14 cellular contexts compared by ENCODE assay signal in genomic region chr5:14251733-14252132, GRCh38.
DNase-seq lines count a peak whose midpoint lies in the region; ATAC-seq lines count a peak whose summit lies in the region.
"Had no signal": no experiment of that assay in that cellular context is flagged by ENCODE, and none has a peak within 500 bp of the region (broad histone marks: within the 10 kb centered on the region; RNA-seq: fewer than 3 reads in every experiment).

No MANE protein-coding gene starts in this region.

- no peak overlapping the region for H4K12ac ChIP-seq in trophoblast cell (ENCODE audit: low read depth, low read length)

- H2AFZ ChIP-seq in trophoblast cell (ENCODE audit: insufficient read depth, low read length, poor library complexity), result no peak overlapping the region

- no peaks in the 10 kb centered on the region for H3K36me3 ChIP-seq in trophoblast cell (ENCODE audit: control insufficient read depth in 1 of 2, insufficient read depth in 2 of 2, low read length in 2 of 2)
- H3K36me3 ChIP-seq: Peyer's patch had no signal

- no peak overlapping the region for H2BK12ac ChIP-seq in trophoblast cell (ENCODE audit: low read length)

- no peak overlapping the region for H3K14ac ChIP-seq in trophoblast cell (ENCODE audit: low read length)

- H2BK120ac ChIP-seq in trophoblast cell (ENCODE audit: insufficient read depth, low read length, poor library complexity), result no peak overlapping the region

- no peak overlapping the region for H3K23ac ChIP-seq in trophoblast cell (ENCODE audit: low read length)

- no peak overlapping the region for H4K8ac ChIP-seq in trophoblast cell (ENCODE audit: low read depth, low read length)

- no peak overlapping the region for H3K4me3 ChIP-seq in trophoblast cell (ENCODE audit: low read depth, low read length)
- H3K4me3 ChIP-seq: Peyer's patch had no signal

- H2AK5ac ChIP-seq in trophoblast cell (ENCODE audit: low read length), result no peak overlapping the region

- H3K9me3 ChIP-seq in trophoblast cell (ENCODE audit: insufficient read depth, low read depth, low read length), result no peaks in the 10 kb centered on the region
- H3K9me3 ChIP-seq: Peyer's patch had no signal

- H3K79me1 ChIP-seq in trophoblast cell (ENCODE audit: low read length), result no peaks in the 10 kb centered on the region

- H4K91ac ChIP-seq in trophoblast cell (ENCODE audit: low read depth, low read length), result no peak overlapping the region

- peak overlapping the region; percentile 1 for H3K4ac ChIP-seq in trophoblast cell (ENCODE audit: low read depth, low read length)

- no peaks in the 10 kb centered on the region for H3K27me3 ChIP-seq in trophoblast cell (ENCODE audit: insufficient read depth, low read length)
- H3K27me3 ChIP-seq: Peyer's patch had no signal

- H3K27ac ChIP-seq in trophoblast cell (ENCODE audit: low read depth, low read length), result no peak overlapping the region

- H3K4me2 ChIP-seq in trophoblast cell (ENCODE audit: low read length), result no peak overlapping the region

- H3K18ac ChIP-seq in trophoblast cell (ENCODE audit: low read length), result no peak overlapping the region

- peaks cover 3 to 15% of the 10 kb centered on the region in 2 experiments for H3K4me1 ChIP-seq in trophoblast cell (ENCODE audit: control insufficient read depth in 1 of 2, insufficient read depth in 2 of 2, low read length in 2 of 2)

- no peak overlapping the region for H2BK5ac ChIP-seq in trophoblast cell (ENCODE audit: low read depth, low read length, poor library complexity)

- no peak overlapping the region for H3K9ac ChIP-seq in trophoblast cell (ENCODE audit: low read length)

- ATAC-seq in GM18868 (IDR thresholded peaks at IDR 0.05; ENCODE audit: unreplicated experiment) (peak; percentile 48), GM21529 (IDR thresholded peaks at IDR 0.05; ENCODE audit: unreplicated experiment) (peak; percentile 55), HG03378 (IDR thresholded peaks at IDR 0.05; ENCODE audit: unreplicated experiment) (peak; percentile 43), HG03457 (IDR thresholded peaks at IDR 0.05; ENCODE audit: unreplicated experiment) (no peak)
- ATAC-seq: esophagus mucosa, left lobe of liver had no signal

- DNase-seq in trophoblast cell (no peak), NCI-H1694 treated with DMSO at 0.1 percent for 48 hours (lab: John Stamatoyannopoulos, UW) (no peak)
- DNase-seq in activated naive CD4-positive, alpha-beta T cell treated with anti-CD3 and anti-CD28 coated beads, Interleukin-2, amount 50 U/mL, for 16 hours, result no peak
- DNase-seq in NK-92 treated with Interleukin-12 subunit alpha and Interleukin-12 subunit beta, amount 100 ng/mL, for 24 hours (lab: John Stamatoyannopoulos, UW), result no peak
- DNase-seq: activated CD4-positive, alpha-beta T cell treated with anti-CD3 and anti-CD28 coated beads, Interleukin-2, amount 10 ng/mL, durations not matched to agents 24 days and 14 days; H9; Peyer's patch; stimulated activated naive CD4-positive, alpha-beta T cell treated with Interleukin-2 at 50 U/mL for 16 hours had no signal

- peaks cover 26% of the 10 kb centered on the region for H3K79me2 ChIP-seq in trophoblast cell (ENCODE audit: control insufficient read depth, insufficient read depth, low read length, poor library complexity)
